In genomic region chr3:184154909-184155643, GRCh38 we compare ENCODE assay signal across 1 cellular context.
TF ChIP-seq lines count a peak whose summit lies in the region.

TSS of gene DVL3 (plus strand) at chr3:184155377. CDS start at chr3:184155636, 259 bp downstream.

TF ChIP-seq in K562, 482 proteins besides CTCF, POLR2A, EP300 and RAD21 (continued from another document and continues in another):
- TF ChIP-seq SLC30A9 (CRISPR knock-in tag; IDR thresholded peaks at IDR 0.05) (no peak), SREBF1 (IDR thresholded peaks at IDR 0.05; ENCODE audit: borderline replicate concordance, low read depth, low read length) (no peak), SRSF3 (IDR thresholded peaks at IDR 0.05; ENCODE audit: insufficient read depth, low read length) (no peak), ZFP36 (IDR thresholded peaks at IDR 0.05; ENCODE audit: low read depth, low read length, partially characterized antibody) (no peak), SPI1 (IDR thresholded peaks at IDR 0.05; ENCODE audit: borderline replicate concordance, low read depth, low read length) (no peak), ELK3 (CRISPR knock-in tag; IDR thresholded peaks at IDR 0.05) (no peak), E2F5 (CRISPR knock-in tag; IDR thresholded peaks at IDR 0.05) (no peak), ZNF592 (IDR thresholded peaks at IDR 0.05) (0 out of 2 replicates have a peak, but pooled peaks have one; percentile 37), TCF7L2 (IDR thresholded peaks at IDR 0.05; ENCODE audit: low read depth, low read length) (no peak), RNF219 (CRISPR knock-in tag; IDR thresholded peaks at IDR 0.05) (no peak), ZNF174 (CRISPR knock-in tag; IDR thresholded peaks at IDR 0.05) (no peak), C11orf30 (IDR thresholded peaks at IDR 0.05; ENCODE audit: low read depth) (no peak), ERF (CRISPR knock-in tag; IDR thresholded peaks at IDR 0.05) (no peak), UBTF (IDR thresholded peaks at IDR 0.05; ENCODE audit: borderline replicate concordance in 1 of 2, low read depth in 2 of 2, low read length in 2 of 2) (peak in 1 of 2 experiments; percentile 67; a peak in 2 of 4 replicates), ESRRA (IDR thresholded peaks at IDR 0.05; ENCODE audit: borderline replicate concordance, low read depth) (peak; percentile 36; the same call in 1 of the 2 replicates), MTA2 (IDR thresholded peaks at IDR 0.05; ENCODE audit: low read depth) (no peak), RB1 (IDR thresholded peaks at IDR 0.05; ENCODE audit: low read depth) (peak; percentile 85; the same call in 1 of the 2 replicates), CGGBP1 (CRISPR knock-in tag; IDR thresholded peaks at IDR 0.05) (no peak), RBM14 (IDR thresholded peaks at IDR 0.05; ENCODE audit: borderline replicate concordance, insufficient read depth, low read depth, low read length) (no peak), ZBTB34 (CRISPR knock-in tag; IDR thresholded peaks at IDR 0.05) (no peak), SMAD4 (CRISPR knock-in tag; conservative IDR thresholded peaks at IDR 0.05) (peak; percentile 96), BHLHE40 (IDR thresholded peaks at IDR 0.05; ENCODE audit: low read length) (no peak), ZNF699 (CRISPR knock-in tag; IDR thresholded peaks at IDR 0.05; ENCODE audit: insufficient replicate concordance) (no peak), CEBPZ (IDR thresholded peaks at IDR 0.05; ENCODE audit: borderline replicate concordance, low read depth, low read length) (no peak), BDP1 (IDR thresholded peaks at IDR 0.05; ENCODE audit: insufficient read depth, insufficient read length) (no peak), POLR3G (IDR thresholded peaks at IDR 0.05; ENCODE audit: extremely low read depth, insufficient read length, insufficient replicate concordance) (no peak), SFPQ (IDR thresholded peaks at IDR 0.05; ENCODE audit: low read depth, low read length) (no peak), MCM3 (IDR thresholded peaks at IDR 0.05) (no peak), EZH2 (IDR thresholded peaks at IDR 0.05; ENCODE audit: borderline replicate concordance, low read depth, low read length) (no peak), SMARCB1 (IDR thresholded peaks at IDR 0.05; ENCODE audit: insufficient read length, low read depth) (no peak), NCOA6 (IDR thresholded peaks at IDR 0.05) (no peak), E2F1 (CRISPR knock-in tag; IDR thresholded peaks at IDR 0.05) (no peak), HOMEZ (CRISPR knock-in tag; IDR thresholded peaks at IDR 0.05) (no peak), POLR2H (tag; IDR thresholded peaks at IDR 0.05; ENCODE audit: low read depth) (no peak), U2AF2 (optimal IDR thresholded peaks at IDR 0.05; ENCODE audit: low read depth, low read length) (no peak), XRCC5 (IDR thresholded peaks at IDR 0.05; ENCODE audit: low read depth, low read length) (no peak), ZSCAN29 (IDR thresholded peaks at IDR 0.05) (no peak), PHB (CRISPR knock-in tag; IDR thresholded peaks at IDR 0.05) (no peak)
